ENCODE assay signal across 22 cellular contexts in the genomic region with DNA sequence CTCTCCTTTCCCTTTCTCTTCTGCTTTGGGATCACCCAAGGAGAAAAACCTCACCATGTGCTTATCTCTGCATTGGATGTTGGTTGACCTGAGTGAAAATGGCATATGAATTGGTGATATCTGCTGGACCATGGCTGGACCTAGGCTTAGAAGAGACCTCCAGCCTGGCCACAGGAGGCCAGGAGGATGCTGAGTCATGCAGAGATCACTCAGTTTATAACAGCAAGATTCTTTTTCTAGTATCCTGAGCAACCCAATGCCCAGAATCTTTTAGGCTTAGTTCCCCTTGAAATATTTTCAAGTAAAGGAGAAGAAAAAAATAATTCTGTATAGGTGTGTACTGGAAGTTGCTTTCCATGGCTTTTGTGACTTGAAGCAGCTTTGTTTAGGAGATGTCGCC.
DNase-seq lines count a peak whose midpoint lies in the region; ATAC-seq and TF ChIP-seq lines count a peak whose summit lies in the region.
"Had no signal": no experiment of that assay in that cellular context is flagged by ENCODE, and none has a peak within 500 bp of the region (broad histone marks: within the 10 kb centered on the region; RNA-seq: fewer than 3 reads in every experiment).

No MANE protein-coding gene starts in this region.

- no peaks in the 10 kb centered on the region for H3K36me3 ChIP-seq in ascending aorta
- no peaks in the 10 kb centered on the region for H3K36me3 ChIP-seq in MM.1S (replicated peaks; ENCODE audit: insufficient read depth, low read length)
- H3K36me3 ChIP-seq: heart right ventricle, lower lobe of right lung, upper lobe of right lung had no signal

- no peak overlapping the region for H3K27ac Mint-ChIP-seq in activated naive CD8-positive, alpha-beta T cell treated with anti-CD3 and anti-CD28 coated beads for 36 hours
- H3K27ac Mint-ChIP-seq: CD4-positive, alpha-beta T cell; endodermal cell; immature natural killer cell; T-helper 2 cell treated with Interferon-gamma antibody and Interleukin-4, amounts not matched to agents 5 μg/mL and 100 μg/mL, for 36 hours had no signal

- H3K27me3 ChIP-seq in ascending aorta: no peaks in the 10 kb centered on the region
- no peaks in the 10 kb centered on the region for H3K27me3 ChIP-seq in MM.1S (replicated peaks; ENCODE audit: insufficient read depth, low read length)
- H3K27me3 ChIP-seq: heart right ventricle, upper lobe of right lung had no signal

- H3K27ac ChIP-seq in ascending aorta (peak overlapping the region; percentile 32 to 37), MM.1S (ENCODE audit: low read length) (no peak overlapping the region)
- H3K27ac ChIP-seq: lower lobe of right lung, upper lobe of right lung had no signal

- intact Hi-C loops in ascending aorta (cut with DNase I): no loop called here

- no peaks in the 10 kb centered on the region for H3K9me2 ChIP-seq in MM.1S (replicated peaks; ENCODE audit: insufficient read depth, low read length)

- H3K4me3 Mint-ChIP-seq in activated naive CD8-positive, alpha-beta T cell treated with anti-CD3 and anti-CD28 coated beads for 36 hours: no peak overlapping the region
- H3K4me3 Mint-ChIP-seq: CD4-positive, alpha-beta T cell; endodermal cell; immature natural killer cell; T-helper 2 cell treated with Interferon-gamma antibody and Interleukin-4, amounts not matched to agents 5 μg/mL and 100 μg/mL, for 36 hours had no signal

- no peaks in the 10 kb centered on the region for H4K20me1 ChIP-seq in MM.1S (ENCODE audit: insufficient read depth, low read length)

- H3K9me3 ChIP-seq in ascending aorta (no peaks in the 10 kb centered on the region), MM.1S (replicated peaks; ENCODE audit: insufficient read depth, low read length) (no peaks in the 10 kb centered on the region)
- H3K9me3 ChIP-seq: lower lobe of right lung, upper lobe of right lung had no signal

- H3K4me1 Mint-ChIP-seq in activated naive CD8-positive, alpha-beta T cell treated with anti-CD3 and anti-CD28 coated beads for 36 hours: peaks cover 1% of the 10 kb centered on the region
- H3K4me1 Mint-ChIP-seq: endodermal cell had no signal

- no peaks in the 10 kb centered on the region for H3K79me2 ChIP-seq in MM.1S (ENCODE audit: low read length)

- H3K9ac ChIP-seq in MM.1S (ENCODE audit: low read length): no peak overlapping the region

- H3K4me1 ChIP-seq in ascending aorta: peaks cover 4 to 6% of the 10 kb centered on the region in 2 donors
- H3K4me1 ChIP-seq in MM.1S (ENCODE audit: low read length): no peaks in the 10 kb centered on the region
- H3K4me1 ChIP-seq: heart right ventricle, lower lobe of right lung, upper lobe of right lung had no signal

- H3F3A ChIP-seq in MM.1S (ENCODE audit: insufficient read depth, low read length): no peaks in the 10 kb centered on the region

- peak; percentile 27 for DNase-seq in A172 (ENCODE audit: low spot score)
- peak; percentile 47 for DNase-seq in HCEC 1CT
- no peak for DNase-seq in ascending aorta (ENCODE audit: low spot score in 2 of 2)
- DNase-seq in iris pigment epithelial cell (ENCODE audit: low read depth): peak; percentile 59
- DNase-seq in MM.1S: no peak
- no peak for DNase-seq in activated naive CD8-positive, alpha-beta T cell treated with anti-CD3 and anti-CD28 coated beads for 36 hours
- DNase-seq: activated CD4-positive, alpha-beta T cell treated with anti-CD3 and anti-CD28 coated beads, Interleukin-2, amount 50 U/mL, for 48 hours; CD4-positive, alpha-beta T cell; DMS153; endodermal cell; GOT3; heart right ventricle; immature natural killer cell; lower lobe of right lung; NCI-H1930; NCI-H226; upper lobe of right lung had no signal

- no peak for TF ChIP-seq CTCF in ascending aorta (IDR thresholded peaks at IDR 0.05)
- TF ChIP-seq CTCF in MM.1S (IDR thresholded peaks at IDR 0.05; ENCODE audit: low read length): no peak

- no peaks in the 10 kb centered on the region for H3K27me3 Mint-ChIP-seq in activated naive CD8-positive, alpha-beta T cell treated with anti-CD3 and anti-CD28 coated beads for 36 hours
- H3K27me3 Mint-ChIP-seq: CD4-positive, alpha-beta T cell had no signal

- H3K4me2 ChIP-seq in MM.1S (ENCODE audit: low read depth, low read length): no peak overlapping the region

- H3K4me3 ChIP-seq in ascending aorta (no peak overlapping the region), MM.1S (ENCODE audit: low read length) (no peak overlapping the region)
- H3K4me3 ChIP-seq: GM12878, heart right ventricle, lower lobe of right lung, upper lobe of right lung had no signal

- ATAC-seq in HG02938 (IDR thresholded peaks at IDR 0.05; ENCODE audit: unreplicated experiment) (no peak), HG03432 (IDR thresholded peaks at IDR 0.05; ENCODE audit: unreplicated experiment) (no peak)
- ATAC-seq: GM12878, lower lobe of right lung, Panc1, upper lobe of right lung had no signal

- H2AFZ ChIP-seq in MM.1S (ENCODE audit: low read length): no peak overlapping the region

- peaks cover 5% of the 10 kb centered on the region for H3K9me3 Mint-ChIP-seq in activated naive CD8-positive, alpha-beta T cell treated with anti-CD3 and anti-CD28 coated beads for 36 hours
- H3K9me3 Mint-ChIP-seq: T-helper 2 cell treated with Interferon-gamma antibody and Interleukin-4, amounts not matched to agents 5 μg/mL and 100 μg/mL, for 36 hours had no signal

- H3K36me3 Mint-ChIP-seq in activated naive CD8-positive, alpha-beta T cell treated with anti-CD3 and anti-CD28 coated beads for 36 hours: no peaks in the 10 kb centered on the region
- H3K36me3 Mint-ChIP-seq: immature natural killer cell had no signal

Comparison
In these comparisons a context has a peak if more than half of its experiments do, and no peak if none do; other contexts are left out.
1. DNase-seq: peak in A172 (single experiment), HCEC 1CT (single experiment) and iris pigment epithelial cell (single experiment); none in ascending aorta (0 of 2), MM.1S (single experiment) and activated naive CD8-positive, alpha-beta T cell treated with anti-CD3 and anti-CD28 coated beads for 36 hours (single experiment).